In genomic region chr5:158155811-158156495, GRCh38 we compare ENCODE assay signal across 17 cellular contexts.
A peak's percentile ranks its signal among the peaks of the same experiment; 100 is the strongest.
DNase-seq lines count a peak whose midpoint lies in the region; ATAC-seq and TF ChIP-seq lines count a peak whose summit lies in the region.
"Had no signal": no experiment of that assay in that cellular context is flagged by ENCODE, and none has a peak within 500 bp of the region (broad histone marks: within the 10 kb centered on the region; RNA-seq: fewer than 3 reads in every experiment).

No MANE protein-coding gene starts in this region.

- H3K23ac ChIP-seq in mesenchymal stem cell (ENCODE audit: low read length in 2 of 2) (no peak overlapping the region), H9 (ENCODE audit: insufficient read length, low read depth, low read length) (no peak overlapping the region)

- H2AK5ac ChIP-seq in mesenchymal stem cell (ENCODE audit: low read length, severe bottlenecking) (no peak overlapping the region), H9 (ENCODE audit: insufficient read length, low read length) (no peak overlapping the region)

- no peaks in the 10 kb centered on the region for H3K36me3 Mint-ChIP-seq in H9 (ENCODE audit: insufficient read depth in 1 of 3, low read depth in 3 of 3)
- no peaks in the 10 kb centered on the region for H3K36me3 Mint-ChIP-seq in activated T-cell treated with anti-CD3 and anti-CD28 coated beads, Interleukin-2, amount 50 U/mL, for 4 hours (ENCODE audit: insufficient read depth)

- H2AFZ ChIP-seq in mesenchymal stem cell (ENCODE audit: low read depth, low read length) (no peak overlapping the region), H9 (ENCODE audit: low read length) (no peak overlapping the region)

- intact Hi-C loops in lower lobe of right lung (cut with DNase I), result no loop called here

- no peak overlapping the region for H4K5ac ChIP-seq in H9 (ENCODE audit: insufficient read length, low read depth, low read length)

- H2BK15ac ChIP-seq in mesenchymal stem cell (ENCODE audit: low read depth, poor library complexity, severe bottlenecking) (no peak overlapping the region), H9 (ENCODE audit: low read depth, low read length) (no peak overlapping the region)

- H3K4ac ChIP-seq in mesenchymal stem cell (ENCODE audit: low read depth in 1 of 2, low read length in 2 of 2) (no peak overlapping the region), H9 (ENCODE audit: low read depth, low read length) (no peak overlapping the region)

- ATAC-seq in activated T-cell treated with anti-CD3 and anti-CD28 coated beads, Interleukin-2, amount 50 U/mL, for 4 hours, result no peak
- no peak for ATAC-seq in lower lobe of right lung
- ATAC-seq: A549, HepG2 had no signal

- H3K27me3 Mint-ChIP-seq in H9 (ENCODE audit: low read depth), result no peaks in the 10 kb centered on the region; the same call in 1 of the 2 replicates
- peaks cover 11% of the 10 kb centered on the region for H3K27me3 Mint-ChIP-seq in activated T-cell treated with anti-CD3 and anti-CD28 coated beads, Interleukin-2, amount 50 U/mL, for 4 hours (ENCODE audit: low read depth)

- H2BK5ac ChIP-seq in mesenchymal stem cell (ENCODE audit: low read depth, low read length, poor library complexity, severe bottlenecking) (no peak overlapping the region), H9 (ENCODE audit: insufficient read length, low read length) (no peak overlapping the region)

- no peaks in the 10 kb centered on the region for H3K36me3 ChIP-seq in BLaER1 treated with 17β-estradiol and CSF1 and Interleukin-3, amounts not matched to agents 10 nM and 100 nM
- H3K36me3 ChIP-seq in adipocyte (ENCODE audit: control insufficient read depth, insufficient read depth, low read length, severe bottlenecking) (no peaks in the 10 kb centered on the region), mesenchymal stem cell (ENCODE audit: control insufficient read depth in 1 of 2, insufficient read depth in 2 of 2, low read depth in 1 of 2, low read length in 2 of 2) (no peaks in the 10 kb centered on the region), lower lobe of right lung (no peaks in the 10 kb centered on the region)
- H3K36me3 ChIP-seq: HAP-1 had no signal

- H4K91ac ChIP-seq in mesenchymal stem cell (ENCODE audit: low read length) (no peak overlapping the region), H9 (ENCODE audit: insufficient read length, low read depth, low read length) (no peak overlapping the region)

- H4K8ac ChIP-seq in mesenchymal stem cell (ENCODE audit: low read length) (no peak overlapping the region), H9 (replicated peaks; ENCODE audit: insufficient read length, low read depth, low read length) (no peak overlapping the region)

- H3K4me2 ChIP-seq in BLaER1 treated with 17β-estradiol and CSF1 and Interleukin-3, amounts not matched to agents 10 nM and 100 nM, result peak overlapping the region in 8 of 11 experiments; percentile 3 to 53 (median 36); a peak in 14 of 22 replicates
- H3K4me2 ChIP-seq in mesenchymal stem cell (ENCODE audit: low read length, poor library complexity, severe bottlenecking), result no peak overlapping the region
- H3K4me2 ChIP-seq in H9 (ENCODE audit: insufficient read depth, insufficient read length, low read length), result no peak overlapping the region
- H3K4me2 ChIP-seq: A549 had no signal

- H2BK12ac ChIP-seq in mesenchymal stem cell (ENCODE audit: low read length in 2 of 2), result peak overlapping the region in 1 of 2 experiments; percentile 23
- H2BK12ac ChIP-seq in H9 (ENCODE audit: insufficient read length, low read depth, low read length), result no peak overlapping the region

- no peaks in the 10 kb centered on the region for H3K79me2 ChIP-seq in H9 (ENCODE audit: insufficient read depth, low read length)

- H3K23me2 ChIP-seq in H9 (ENCODE audit: insufficient read length, low read depth, low read length, poor library complexity, severe bottlenecking), result no peaks in the 10 kb centered on the region

- peaks cover 0 to 19% (median 11%) of the 10 kb centered on the region in 10 experiments; a peak in 11 of 20 replicates for H3K4me1 ChIP-seq in BLaER1 treated with 17β-estradiol and CSF1 and Interleukin-3, amounts not matched to agents 10 nM and 100 nM
- H3K4me1 ChIP-seq in adipocyte (ENCODE audit: control insufficient read depth, insufficient read depth, low read length), result peaks cover 33% of the 10 kb centered on the region
- no peaks in the 10 kb centered on the region for H3K4me1 ChIP-seq in mesenchymal stem cell (ENCODE audit: control insufficient read depth, insufficient read depth, low read depth, low read length)
- H3K4me1 ChIP-seq in H9 (ENCODE audit: insufficient read depth, low read length), result no peaks in the 10 kb centered on the region
- no peaks in the 10 kb centered on the region for H3K4me1 ChIP-seq in lower lobe of right lung
- H3K4me1 ChIP-seq: A549, HAP-1 had no signal

- no peaks in the 10 kb centered on the region for H3K4me1 Mint-ChIP-seq in H9
- no peaks in the 10 kb centered on the region for H3K4me1 Mint-ChIP-seq in activated T-cell treated with anti-CD3 and anti-CD28 coated beads, Interleukin-2, amount 50 U/mL, for 4 hours (ENCODE audit: low read depth)

- no peaks in the 10 kb centered on the region for H3K27me3 ChIP-seq in BLaER1 treated with 17β-estradiol and CSF1 and Interleukin-3, amounts not matched to agents 10 nM and 100 nM
- no peaks in the 10 kb centered on the region for H3K27me3 ChIP-seq in adipocyte (replicated peaks; ENCODE audit: control insufficient read depth, insufficient read depth, low read length)
- H3K27me3 ChIP-seq in mesenchymal stem cell (ENCODE audit: control insufficient read depth in 1 of 2, insufficient read depth in 1 of 2, low read length in 2 of 2), result no peaks in the 10 kb centered on the region
- H3K27me3 ChIP-seq in H9 (ENCODE audit: insufficient read depth, low read length), result no peaks in the 10 kb centered on the region
- no peaks in the 10 kb centered on the region for H3K27me3 ChIP-seq in lower lobe of right lung (ENCODE audit: low read depth)

- no peak overlapping the region for H3T11ph ChIP-seq in H9 (ENCODE audit: low read length)

- H3K9ac ChIP-seq in BLaER1 treated with 17β-estradiol and CSF1 and Interleukin-3, amounts not matched to agents 10 nM and 100 nM, result no peak overlapping the region
- no peak overlapping the region for H3K9ac ChIP-seq in adipocyte (ENCODE audit: low read length)
- H3K9ac ChIP-seq in mesenchymal stem cell (ENCODE audit: low read length), result peak overlapping the region; percentile 5
- H3K9ac ChIP-seq in H9 (ENCODE audit: extremely low read depth, insufficient read length, low read length), result no peak overlapping the region

- H2BK120ac ChIP-seq in mesenchymal stem cell (ENCODE audit: low read depth, low read length), result no peak overlapping the region
- no peak overlapping the region for H2BK120ac ChIP-seq in H9 (ENCODE audit: low read depth, low read length, poor library complexity, severe bottlenecking)

- no peaks in the 10 kb centered on the region for H4K20me1 ChIP-seq in BLaER1 treated with 17β-estradiol and CSF1 and Interleukin-3, amounts not matched to agents 10 nM and 100 nM
- no peaks in the 10 kb centered on the region for H4K20me1 ChIP-seq in H9 (ENCODE audit: control insufficient read depth, insufficient read depth, insufficient read length)

- H3K27ac Mint-ChIP-seq in H9, result no peak overlapping the region
- H3K27ac Mint-ChIP-seq: CD4-positive, alpha-beta T cell had no signal

- H3K4me3 Mint-ChIP-seq in H9, result no peak overlapping the region
- no peak overlapping the region for H3K4me3 Mint-ChIP-seq in activated T-cell treated with anti-CD3 and anti-CD28 coated beads, Interleukin-2, amount 50 U/mL, for 4 hours
- H3K4me3 Mint-ChIP-seq: CD4-positive, alpha-beta T cell had no signal

- 76% methylated on average over 3 of the region's 3 CpGs for WGBS in mesenchymal stem cell
- WGBS in H9 (ENCODE audit: extremely low coverage, insufficient read length, low lambda C conversion rate), result no CpG with 5 or more reads among the region's 3 CpGs

- peaks cover 0 to 28% (median 7%) of the 10 kb centered on the region in 11 experiments; a peak in 8 of 22 replicates for H3K9me3 ChIP-seq in BLaER1 treated with 17β-estradiol and CSF1 and Interleukin-3, amounts not matched to agents 10 nM and 100 nM (replicated peaks in 1 of 11)
- H3K9me3 ChIP-seq in adipocyte (ENCODE audit: control insufficient read depth, low read length) (no peaks in the 10 kb centered on the region), mesenchymal stem cell (ENCODE audit: control insufficient read depth, low read length) (no peaks in the 10 kb centered on the region), H9 (ENCODE audit: control insufficient read depth, low read depth, low read length) (no peaks in the 10 kb centered on the region), lower lobe of right lung (no peaks in the 10 kb centered on the region)
- H3K9me3 ChIP-seq: A549, HAP-1 had no signal

- DNase-seq in adipocyte (ENCODE audit: low read depth) (no peak), mesenchymal stem cell (no peak), H9 (no peak), lower lobe of right lung (no peak), NCI-H2107 treated with DMSO at 0.1 percent for 48 hours (lab: John Stamatoyannopoulos, UW; ENCODE audit: unreplicated experiment) (no peak)
- DNase-seq in activated T-cell treated with anti-CD3 and anti-CD28 coated beads, Interleukin-2, amount 50 U/mL, for 4 hours, result no peak
- DNase-seq: AML-193; C1 segment of cervical spinal cord; Calu3; CD4-positive, alpha-beta T cell; DMS 273 treated with DMSO at 0.1 percent for 48 hours; EL; GOT3 had no signal

- no peak overlapping the region for H2BK20ac ChIP-seq in H9 (ENCODE audit: low read depth, low read length, poor library complexity, severe bottlenecking)

- no peak overlapping the region for H3K14ac ChIP-seq in mesenchymal stem cell (ENCODE audit: low read length in 2 of 2)
- no peak overlapping the region for H3K14ac ChIP-seq in H9 (ENCODE audit: insufficient read depth, low read length)

- no peak overlapping the region for H3K4me3 ChIP-seq in BLaER1 treated with 17β-estradiol and CSF1 and Interleukin-3, amounts not matched to agents 10 nM and 100 nM
- H3K4me3 ChIP-seq in adipocyte (ENCODE audit: low read length) (peak overlapping the region; percentile 25), mesenchymal stem cell (ENCODE audit: insufficient read depth in 1 of 2, low read depth in 1 of 2, low read length in 2 of 2) (peak overlapping the region in 1 of 2 experiments; percentile 7), lower lobe of right lung (no peak overlapping the region)
- H3K4me3 ChIP-seq: A549, HAP-1 had no signal

- no peak overlapping the region for H3K56ac ChIP-seq in H9 (ENCODE audit: insufficient read length, low read depth, low read length)

- no peak overlapping the region for H3K27ac ChIP-seq in BLaER1 treated with 17β-estradiol and CSF1 and Interleukin-3, amounts not matched to agents 10 nM and 100 nM
- H3K27ac ChIP-seq in mesenchymal stem cell (ENCODE audit: low read length, poor library complexity, severe bottlenecking) (no peak overlapping the region), H9 (ENCODE audit: insufficient read length, low read depth, low read length) (no peak overlapping the region), lower lobe of right lung (no peak overlapping the region)
- H3K27ac ChIP-seq: A549 had no signal

- no peak for TF ChIP-seq CTCF in H9 (conservative IDR thresholded peaks at IDR 0.05)
- TF ChIP-seq CTCF in lower lobe of right lung (IDR thresholded peaks at IDR 0.05), result no peak

- no peaks in the 10 kb centered on the region for H3K79me1 ChIP-seq in mesenchymal stem cell (replicated peaks; ENCODE audit: low read length, poor library complexity, severe bottlenecking)
- no peaks in the 10 kb centered on the region for H3K79me1 ChIP-seq in H9 (ENCODE audit: insufficient read depth, low read depth, low read length, poor library complexity, severe bottlenecking)

- no peaks in the 10 kb centered on the region for H3K9me3 Mint-ChIP-seq in H9
- no peaks in the 10 kb centered on the region for H3K9me3 Mint-ChIP-seq in activated T-cell treated with anti-CD3 and anti-CD28 coated beads, Interleukin-2, amount 50 U/mL, for 4 hours
- H3K9me3 Mint-ChIP-seq: CD4-positive, alpha-beta T cell had no signal

- H3K18ac ChIP-seq in mesenchymal stem cell (ENCODE audit: low read depth in 1 of 2, low read length in 2 of 2), result no peak overlapping the region
- H3K18ac ChIP-seq in H9 (ENCODE audit: insufficient read length, low read depth, low read length), result no peak overlapping the region

Comparison
In these comparisons a context has a peak if more than half of its experiments do, and no peak if none do; other contexts are left out.
1. H3K4me2 ChIP-seq: peak in BLaER1 treated with 17β-estradiol and CSF1 and Interleukin-3, amounts not matched to agents 10 nM and 100 nM (8 of 11); none in mesenchymal stem cell (single experiment) and H9 (single experiment).